Comparison of ENCODE assay signal across 8 cellular contexts in genomic region chr15:65610871-65611718, GRCh38. TPM values are rescaled to one million over a fixed set of nuclear protein-coding genes. Genes with fewer than 3 reads are reported as not detected.
A peak's percentile ranks its signal among the peaks of the same experiment; 100 is the strongest.
DNase-seq lines count a peak whose midpoint lies in the region; ATAC-seq and TF ChIP-seq lines count a peak whose summit lies in the region.

TSS of gene INTS14 (minus strand) at chr15:65611131. CDS start at chr15:65607380, 3,751 bp downstream.

- peak within 1 kb of the TSS; percentile 92 to 96 for H3K9ac ChIP-seq in colonic mucosa (ENCODE audit: low read depth in 2 of 2, low read length in 2 of 2)

- DNase-seq in C1 segment of cervical spinal cord (lab: John Stamatoyannopoulos, UW) (peak; percentile 60 to 97 (median 92)), NCI-H526 (lab: John Stamatoyannopoulos, UW) (peak; percentile 89 to 99), colonic mucosa (peak; percentile 97)
- DNase-seq in activated CD4-positive, alpha-beta T cell treated with anti-CD3 and anti-CD28 coated beads for 48 hours: peak; percentile 98
- DNase-seq in stimulated activated CD4-positive, alpha-beta T cell treated with anti-CD3 and anti-CD28 coated beads, Interleukin-1b, Interleukin-23, amount 100 ng/mL, for 4 hours (ENCODE audit: low read depth in 2 of 2): peak; percentile 90 to 97

- no peaks in the 10 kb centered on the region for H3K9me3 ChIP-seq in colonic mucosa

- H3K4me3 ChIP-seq in colonic mucosa: peak within 1 kb of the TSS; percentile 85

- TF ChIP-seq CTCF in colonic mucosa (IDR thresholded peaks at IDR 0.05): peak; percentile 65

- H3K27ac ChIP-seq in colonic mucosa (peak within 1 kb of the TSS; percentile 94), layer of hippocampus (ENCODE audit: low read depth, low read length) (peak within 1 kb of the TSS; percentile 85)

- no peaks in the 10 kb centered on the region for H3K27me3 ChIP-seq in colonic mucosa
- H3K27me3 ChIP-seq in layer of hippocampus (ENCODE audit: control insufficient read depth, insufficient read depth, low read length): no peaks in the 10 kb centered on the region

- no peaks in the 10 kb centered on the region for H3K36me3 ChIP-seq in colonic mucosa

- peaks cover 11% of the 10 kb centered on the region for H3K4me1 ChIP-seq in colonic mucosa

- peak; percentile 95 for ATAC-seq in GM19324 (IDR thresholded peaks at IDR 0.05; ENCODE audit: low FRiP score, unreplicated experiment)
- ATAC-seq in HG03469 (IDR thresholded peaks at IDR 0.05; ENCODE audit: unreplicated experiment): peak; percentile 87

- intact Hi-C loops in colonic mucosa (cut with DNase I): no loop called here

RNA-seq across cellular contexts. Expression of gene INTS14, which starts in this region (rescaled TPM):
- total RNA-seq in colonic mucosa: 10 to 100 TPM; 37.2 to 41.1 TPM

Comparison
In these comparisons a context has a peak if more than half of its experiments do, and no peak if none do; other contexts are left out.
1. Peak in every context shown above with its lines: DNase-seq, ATAC-seq, H3K4me3 ChIP-seq and H3K27ac ChIP-seq.